ENCODE assay signal across 14 cellular contexts in the genomic region with DNA sequence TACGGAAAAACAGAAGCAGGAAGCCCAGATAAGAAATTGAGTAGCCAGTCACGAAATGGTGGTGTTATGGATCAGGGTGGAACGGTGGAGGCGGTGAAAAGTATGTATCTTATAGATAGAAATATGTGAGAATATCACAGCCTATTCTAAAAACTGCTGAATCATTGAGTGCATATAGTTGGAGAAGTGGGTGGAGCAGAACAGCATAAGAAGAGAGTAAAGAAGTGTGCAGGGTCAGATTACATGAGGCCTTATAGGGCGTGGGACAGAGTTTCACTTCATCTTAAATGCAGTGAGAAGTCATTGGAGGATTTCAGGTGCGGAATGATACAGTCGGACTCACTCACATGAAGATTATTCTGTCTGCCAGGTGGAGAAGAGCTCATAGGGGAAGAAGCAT.
"Had no signal": no experiment of that assay in that cellular context is flagged by ENCODE, and none has a peak within 500 bp of the region (broad histone marks: within the 10 kb centered on the region; RNA-seq: fewer than 3 reads in every experiment).

No MANE protein-coding gene starts in this region.

- H3K4me3 Mint-ChIP-seq: activated CD8-positive, alpha-beta T cell treated with anti-CD3 and anti-CD28 coated beads, Interleukin-2, amount 10 ng/mL, durations not matched to agents 7 days and 5 days; mesothelial cell of epicardium; neural progenitor cell; stimulated activated naive CD8-positive, alpha-beta T cell treated with anti-CD3 and anti-CD28 coated beads, Interleukin-15, amount 100 ng/mL, for 72 hours had no signal

- H3K27ac ChIP-seq: ascending aorta, colonic mucosa, hepatocyte, pancreas, thoracic aorta had no signal

- H3K27me3 Mint-ChIP-seq: stimulated activated naive CD8-positive, alpha-beta T cell treated with anti-CD3 and anti-CD28 coated beads, Interleukin-15, amount 100 ng/mL, for 72 hours had no signal

- H3K36me3 ChIP-seq: ascending aorta, colonic mucosa, neural progenitor cell, pancreas, thoracic aorta had no signal

- H3K27me3 ChIP-seq: ascending aorta, colonic mucosa, hepatocyte, neural progenitor cell, pancreas had no signal

- H3K9me3 ChIP-seq: ascending aorta, colonic mucosa, pancreas, thoracic aorta had no signal

- H3K79me2 ChIP-seq: hepatocyte had no signal

- H3K4me1 ChIP-seq: ascending aorta, colonic mucosa had no signal

- H2AFZ ChIP-seq: hepatocyte, neural progenitor cell had no signal

- H3K4me1 Mint-ChIP-seq: stimulated activated naive CD8-positive, alpha-beta T cell treated with anti-CD3 and anti-CD28 coated beads, Interleukin-15, amount 100 ng/mL, for 72 hours had no signal

- H3K36me3 Mint-ChIP-seq: mesothelial cell of epicardium had no signal

- H3K27ac Mint-ChIP-seq: activated CD8-positive, alpha-beta T cell treated with anti-CD3 and anti-CD28 coated beads, Interleukin-2, amount 10 ng/mL, durations not matched to agents 7 days and 5 days; mesothelial cell of epicardium; neural progenitor cell; stimulated activated naive CD8-positive, alpha-beta T cell treated with anti-CD3 and anti-CD28 coated beads, Interleukin-15, amount 100 ng/mL, for 72 hours had no signal

- DNase-seq: activated CD4-positive, alpha-beta T cell treated with anti-CD3 and anti-CD28 coated beads for 48 hours; activated CD8-positive, alpha-beta memory T cell treated with anti-CD3 and anti-CD28 coated beads, Interleukin-2, amount 50 U/mL, for 48 hours; activated CD8-positive, alpha-beta T cell treated with anti-CD3 and anti-CD28 coated beads, Interleukin-2, amount 10 ng/mL, durations not matched to agents 7 days and 5 days; colonic mucosa; effector CD4-positive, alpha-beta T cell; pancreas; stimulated activated CD4-positive, alpha-beta T cell treated with anti-CD3 and anti-CD28 coated beads, Interleukin-15, amount 100 ng/mL, for 24 hours; stimulated activated CD4-positive, alpha-beta T cell treated with anti-CD3 and anti-CD28 coated beads, Interleukin-4, amount 100 ng/mL, for 24 hours; stimulated activated naive CD8-positive, alpha-beta T cell treated with anti-CD3 and anti-CD28 coated beads, Interleukin-15, amount 100 ng/mL, for 72 hours had no signal

- H3K4me3 ChIP-seq: ascending aorta, colonic mucosa, hepatocyte, neural progenitor cell, pancreas, thoracic aorta had no signal

- H3K4me2 ChIP-seq: hepatocyte, neural progenitor cell had no signal

- ATAC-seq: activated CD8-positive, alpha-beta T cell treated with anti-CD3 and anti-CD28 coated beads, Interleukin-2, amount 10 ng/mL, durations not matched to agents 7 days and 5 days; pancreas; stimulated activated naive CD8-positive, alpha-beta T cell treated with anti-CD3 and anti-CD28 coated beads, Interleukin-15, amount 100 ng/mL, for 72 hours had no signal
